In genomic region chr19:20051841-20052768, GRCh38 we compare ENCODE assay signal across 8 cellular contexts. TPM values are rescaled to one million over a fixed set of nuclear protein-coding genes. Genes with fewer than 3 reads are reported as not detected.
DNase-seq lines count a peak whose midpoint lies in the region; ATAC-seq, FAIRE-seq and TF ChIP-seq lines count a peak whose summit lies in the region.

No MANE protein-coding gene starts in this region.

- no peak for TF ChIP-seq CTCF in astrocyte of the cerebellum (IDR thresholded peaks at IDR 0.05; ENCODE audit: low read depth, low read length, missing control alignments)

- H3K27me3 Mint-ChIP-seq in T-cell, result no peaks in the 10 kb centered on the region

- DNase-seq in DMS114 treated with DMSO at 0.1 percent for 48 hours (lab: John Stamatoyannopoulos, UW; ENCODE audit: unreplicated experiment) (peak; percentile 99), M059J (ENCODE audit: low read depth) (peak; percentile 85), T-cell (peak; percentile 16 to 60 (median 44)), astrocyte of the cerebellum (ENCODE audit: low read depth) (peak; percentile 93), hepatic stellate cell (ENCODE audit: low spot score) (peak; percentile 83), pulmonary artery endothelial cell (ENCODE audit: low read depth, low spot score) (peak; percentile 86), urothelium cell line (ENCODE audit: low spot score) (peak; percentile 52)

- peaks cover 0 to 6% (median 4%) of the 10 kb centered on the region in 3 donors for H3K9me3 Mint-ChIP-seq in T-cell

- no peak for FAIRE-seq in urothelium cell line (lab: Jason Lieb, UNC)

- peak; percentile 91 for ATAC-seq in GM21737 (IDR thresholded peaks at IDR 0.05; ENCODE audit: unreplicated experiment)
- ATAC-seq in T-cell (replicated peaks in 1 of 4), result peak; percentile 92 to 96 (median 94)

- peaks cover 13 to 18% (median 13%) of the 10 kb centered on the region in 3 donors for H3K4me1 Mint-ChIP-seq in T-cell

- H3K36me3 Mint-ChIP-seq in T-cell, result no peaks in the 10 kb centered on the region

- POLR2A ChIA-PET in T-cell (lab: Charles Lee), result interaction anchor here (0.5 to 1.5 kb wide), 3 partner anchors 13 to 694 kb away, joined by 3 to 8 read pairs (median 4); partner anchors contain the start of gene ZNF682 (in 1 of the 2)

- CTCF ChIA-PET in T-cell (lab: Charles Lee), result interaction anchor here in 1 of 2 donors (0.9 to 1.5 kb wide), 3 partner anchors 13 to 54 kb away, joined by 3 to 5 read pairs (median 4); partner anchors contain the start of genes ZNF682 and ZNF90

- peak overlapping the region; percentile 91 to 96 for H3K27ac Mint-ChIP-seq in T-cell

- H3K4me3 Mint-ChIP-seq in T-cell, result peak overlapping the region; percentile 88 to 99 (median 98)

- in situ Hi-C loops in astrocyte of the cerebellum (cut with HindIII; ENCODE audit: low sequenced_read_pairs), result no loop called here

- H3K4me3 ChIP-seq in astrocyte of the cerebellum (ENCODE audit: low read depth, low read length), result peak overlapping the region; percentile 51

RNA-seq across cellular contexts. Expression of gene ZNF682, which starts 12.8 kb away (rescaled TPM):
- total RNA-seq in M059J (2014; rRNA removed; shearing (Covaris generic)), result 1.3 and 3.2 TPM in 2 replicates
- total RNA-seq in T-cell, result 10 to 100 TPM in 2 of 5 donors, 1 to 10 TPM in 3; 7.5 to 14.4 (median 9.0) TPM
- 0.53 and 1.7 TPM in 2 replicates for total RNA-seq in pulmonary artery endothelial cell

RNA-seq across cellular contexts. Expression of gene ZNF90, which starts 25.7 kb away (rescaled TPM):
- 0.42 and 0.49 TPM in 2 replicates for total RNA-seq in M059J (2014; rRNA removed; shearing (Covaris generic))
- 1 to 10 TPM; 3.7 to 4.8 (median 4.1) TPM for total RNA-seq in T-cell
- total RNA-seq in pulmonary artery endothelial cell, result 0.66 and 1.8 TPM in 2 replicates

Comparison
In these comparisons a context has a peak if more than half of its experiments do, and no peak if none do; other contexts are left out.
1. Peak in every context shown above with its lines: DNase-seq, ATAC-seq and H3K4me3 ChIP-seq.
2. DNase-seq: peak in every context shown above with its lines; median percentile 99 in DMS114 treated with DMSO at 0.1 percent for 48 hours; 93 in astrocyte of the cerebellum; 86 in pulmonary artery endothelial cell; 85 in M059J; 83 in hepatic stellate cell; 52 in urothelium cell line; 44 in T-cell.